1 cellular context compared by ENCODE assay signal in genomic region chr2:222877556-222878278, GRCh38.
TF ChIP-seq lines count a peak whose summit lies in the region.

No MANE protein-coding gene starts in this region.

TF ChIP-seq in IMR-90, 13 proteins besides CTCF, POLR2A, EP300 and RAD21:
- peak; percentile 48 for TF ChIP-seq MAFK (IDR thresholded peaks at IDR 0.05; ENCODE audit: low read depth, low read length)
- no peak for TF ChIP-seq FOS (IDR thresholded peaks at IDR 0.05; ENCODE audit: low read depth, low read length)
